ENCODE assay signal across 12 cellular contexts in genomic region chr2:85714421-85714820, GRCh38. TPM values are rescaled to one million over a fixed set of nuclear protein-coding genes. Genes with fewer than 3 reads are reported as not detected.
DNase-seq lines count a peak whose midpoint lies in the region; ATAC-seq and TF ChIP-seq lines count a peak whose summit lies in the region.
"Not testable (repeated sequence)": the region's sequence is repeated elsewhere in the genome, so short reads cannot be mapped to it uniquely, and the experiment has no call there.
"Had no signal": no experiment of that assay in that cellular context is flagged by ENCODE, and none has a peak within 500 bp of the region (broad histone marks: within the 10 kb centered on the region; RNA-seq: fewer than 3 reads in every experiment).

No MANE protein-coding gene starts in this region.

- H3K27me3 ChIP-seq in HL-60 (ENCODE audit: insufficient read depth, poor library complexity, severe bottlenecking); heart right ventricle; left lung; mucosa of stomach (ENCODE audit: control insufficient read depth, insufficient read depth, low read length); stomach: not testable (repeated sequence)

- peaks cover 46% of the 10 kb centered on the region for H3K4me1 Mint-ChIP-seq in activated CD4-positive, alpha-beta memory T cell treated with anti-CD3 and anti-CD28 coated beads, Interleukin-2, amount 10 ng/mL, durations not matched to agents 7 days and 5 days
- H3K4me1 Mint-ChIP-seq in activated naive CD4-positive, alpha-beta T cell treated with anti-CD3 and anti-CD28 coated beads, Interleukin-2, amount 10 ng/mL, durations not matched to agents 7 days and 5 days, result peaks cover 42% of the 10 kb centered on the region

- not testable (repeated sequence) for H3K4me3 Mint-ChIP-seq in activated CD4-positive, alpha-beta memory T cell treated with anti-CD3 and anti-CD28 coated beads, Interleukin-2, amount 10 ng/mL, durations not matched to agents 7 days and 5 days; activated naive CD4-positive, alpha-beta T cell treated with anti-CD3 and anti-CD28 coated beads, Interleukin-2, amount 10 ng/mL, durations not matched to agents 7 days and 5 days

- not testable (repeated sequence) for ATAC-seq in heart right ventricle, left lung

- WGBS in heart right ventricle, 2 donors, result 95% methylated on average over 7 of the region's 7 CpGs
- 82 to 92% (median 88%) methylated on average over 7 of the region's 7 CpGs for WGBS in stomach, 5 donors

- H3K27me3 Mint-ChIP-seq in activated CD4-positive, alpha-beta memory T cell treated with anti-CD3 and anti-CD28 coated beads, Interleukin-2, amount 10 ng/mL, durations not matched to agents 7 days and 5 days, result not testable (repeated sequence)
- H3K27me3 Mint-ChIP-seq in activated naive CD4-positive, alpha-beta T cell treated with anti-CD3 and anti-CD28 coated beads, Interleukin-2, amount 10 ng/mL, durations not matched to agents 7 days and 5 days, result peaks cover 56% of the 10 kb centered on the region

- not testable (repeated sequence) for TF ChIP-seq POLR2A in stomach (IDR thresholded peaks at IDR 0.05)

- CTCF ChIA-PET in activated CD4-positive, alpha-beta memory T cell treated with anti-CD3 and anti-CD28 coated beads, Interleukin-2, amount 10 ng/mL, durations not matched to agents 7 days and 5 days (lab: Charles Lee), result interaction anchor here (0.6 to 2.8 kb wide), 9 partner anchors 9 to 263 kb away, joined by 3 to 12 read pairs (median 6); no protein-coding TSS in a partner anchor
- CTCF ChIA-PET in activated naive CD4-positive, alpha-beta T cell treated with anti-CD3 and anti-CD28 coated beads, Interleukin-2, amount 10 ng/mL, durations not matched to agents 7 days and 5 days (lab: Charles Lee), result interaction anchor here (0.8 to 3.8 kb wide), 6 partner anchors 11 to 77 kb away, joined by 3 to 19 read pairs (median 4); no protein-coding TSS in a partner anchor

- not testable (repeated sequence) for DNase-seq in HL-60 (ENCODE audit: low read depth in 1 of 2, low spot score in 1 of 2); activated CD4-positive, alpha-beta memory T cell treated with anti-CD3 and anti-CD28 coated beads, Interleukin-2, amount 10 ng/mL, durations not matched to agents 7 days and 5 days; activated naive CD4-positive, alpha-beta T cell treated with anti-CD3 and anti-CD28 coated beads, Interleukin-2, amount 10 ng/mL, durations not matched to agents 7 days and 5 days; heart right ventricle; left lung; stomach

- H3K4me3 ChIP-seq in HL-60 (replicated peaks; ENCODE audit: insufficient read depth, low read length); heart right ventricle; left lung; mucosa of stomach (ENCODE audit: low read length); stomach: not testable (repeated sequence)

- H3K27ac ChIP-seq in HL-60 (replicated peaks) (peak overlapping the region; percentile 91), heart right ventricle (peak overlapping the region; percentile 60 to 96 (median 86)), left lung (peak overlapping the region; percentile 94 to 95), stomach (peak overlapping the region in 3 of 5 donors; percentile 72 to 86 (median 78))

- H3K9ac ChIP-seq in mucosa of stomach (ENCODE audit: low read length), result peak overlapping the region; percentile 3

- H3K27ac Mint-ChIP-seq in activated CD4-positive, alpha-beta memory T cell treated with anti-CD3 and anti-CD28 coated beads, Interleukin-2, amount 10 ng/mL, durations not matched to agents 7 days and 5 days, result peak overlapping the region; percentile 59
- peak overlapping the region; percentile 60 for H3K27ac Mint-ChIP-seq in activated naive CD4-positive, alpha-beta T cell treated with anti-CD3 and anti-CD28 coated beads, Interleukin-2, amount 10 ng/mL, durations not matched to agents 7 days and 5 days

- peaks cover 9 to 68% (median 49%) of the 10 kb centered on the region in 9 donors for H3K4me1 ChIP-seq in heart right ventricle
- H3K4me1 ChIP-seq in left lung, result peaks cover 37 to 89% of the 10 kb centered on the region in 2 donors
- H3K4me1 ChIP-seq in mucosa of stomach (ENCODE audit: control insufficient read depth, insufficient read depth, low read length), result peaks cover 61% of the 10 kb centered on the region
- H3K4me1 ChIP-seq in stomach, result peaks cover 19 to 88% (median 33%) of the 10 kb centered on the region in 4 donors

- not testable (repeated sequence) for H3K9me3 ChIP-seq in heart right ventricle; left lung; mucosa of stomach (ENCODE audit: control insufficient read depth, low read length); stomach

- not testable (repeated sequence) for H3K9me3 Mint-ChIP-seq in activated CD4-positive, alpha-beta memory T cell treated with anti-CD3 and anti-CD28 coated beads, Interleukin-2, amount 10 ng/mL, durations not matched to agents 7 days and 5 days; activated naive CD4-positive, alpha-beta T cell treated with anti-CD3 and anti-CD28 coated beads, Interleukin-2, amount 10 ng/mL, durations not matched to agents 7 days and 5 days

- POLR2A ChIA-PET in activated CD4-positive, alpha-beta memory T cell treated with anti-CD3 and anti-CD28 coated beads, Interleukin-2, amount 10 ng/mL, durations not matched to agents 7 days and 5 days (lab: Charles Lee), result interaction anchor here (1.2 kb wide), 1 partner anchor 18 kb away, joined by 3 read pairs; no protein-coding TSS in a partner anchor

- not testable (repeated sequence) for H3K36me3 Mint-ChIP-seq in activated CD4-positive, alpha-beta memory T cell treated with anti-CD3 and anti-CD28 coated beads, Interleukin-2, amount 10 ng/mL, durations not matched to agents 7 days and 5 days (ENCODE audit: low read depth); activated naive CD4-positive, alpha-beta T cell treated with anti-CD3 and anti-CD28 coated beads, Interleukin-2, amount 10 ng/mL, durations not matched to agents 7 days and 5 days

- not testable (repeated sequence) for H3K36me3 ChIP-seq in heart right ventricle; left lung; mucosa of stomach (ENCODE audit: control insufficient read depth, insufficient read depth, low read length); stomach

- TF ChIP-seq CTCF in HL-60 (IDR thresholded peaks at IDR 0.05; ENCODE audit: insufficient read depth, low read length); heart right ventricle (IDR thresholded peaks at IDR 0.05); left lung (IDR thresholded peaks at IDR 0.05); stomach (IDR thresholded peaks at IDR 0.05): not testable (repeated sequence)

- not testable (repeated sequence) for TF ChIP-seq EP300 in stomach (IDR thresholded peaks at IDR 0.05)

- intact Hi-C loops in heart right ventricle (cut with DNase I), result loop anchor here in 2 of 10 donors (5.0 to 10.0 kb wide), 2 partner anchors 37 to 360 kb away; no protein-coding TSS in a partner anchor
- intact Hi-C loops in left lung (cut with DNase I), result loop anchor here in 1 of 2 donors (5.0 kb wide), 1 partner anchor 47 kb away; the partner anchor contains the start of gene SFTPB
- intact Hi-C loops in stomach (cut with DNase I; ENCODE audit: low total_unique reads), result not testable (repeated sequence)

RNA-seq across cellular contexts. Expression of gene GNLY, which starts 20.3 kb away (rescaled TPM):
- total RNA-seq in activated CD4-positive, alpha-beta memory T cell treated with anti-CD3 and anti-CD28 coated beads, Interleukin-2, amount 10 ng/mL, durations not matched to agents 7 days and 5 days, result 100 to 1,000 TPM; 569 to 599 TPM
- total RNA-seq in heart right ventricle, result 10 to 100 TPM in 1 of 10 donors, 1 to 10 TPM in 5, under 1 TPM in 4; 0.17 to 43.2 (median 1.2) TPM
- 1 to 10 TPM; 1.2 to 3.1 TPM for polyA plus RNA-seq in heart right ventricle
- 10 to 100 TPM in 1 of 2 donors, 1 to 10 TPM in 1; 9.2 to 10.5 TPM for total RNA-seq in left lung
- 1 to 10 TPM in 1 of 5 donors, under 1 TPM in 1, not detected in 3; 0.72 to 5.8 TPM for total RNA-seq in stomach
- 1 to 10 TPM; 1.1 to 2.4 (median 1.7) TPM for polyA plus RNA-seq in stomach
- total RNA-seq: Daoy, H1, HT1080 had no signal
- polyA plus RNA-seq: A549, AG04450 had no signal

RNA-seq across cellular contexts. Expression of gene ATOH8, which starts 39.4 kb away (rescaled TPM):
- total RNA-seq in activated CD4-positive, alpha-beta memory T cell treated with anti-CD3 and anti-CD28 coated beads, Interleukin-2, amount 10 ng/mL, durations not matched to agents 7 days and 5 days, result under 1 TPM; 0.55 to 0.78 TPM
- total RNA-seq in heart right ventricle (10 to 100 TPM in 9 of 10 donors, 1 to 10 TPM in 1; 8.7 to 33.4 (median 15.2) TPM), left lung (10 to 100 TPM; 24.7 to 27.1 TPM), stomach (10 to 100 TPM in 2 of 5 donors, 1 to 10 TPM in 3; 2.3 to 23.2 (median 9.7) TPM)
- polyA plus RNA-seq in heart right ventricle (10 to 100 TPM; 35.2 to 45.9 TPM), stomach (10 to 100 TPM; 11.3 to 20.0 (median 15.3) TPM)

RNA-seq across cellular contexts. Expression of gene SFTPB, which starts 46.4 kb away (rescaled TPM):
- total RNA-seq in activated CD4-positive, alpha-beta memory T cell treated with anti-CD3 and anti-CD28 coated beads, Interleukin-2, amount 10 ng/mL, durations not matched to agents 7 days and 5 days, result not detected
- total RNA-seq in heart right ventricle, result under 1 TPM in 1 of 10 donors, not detected in 9; 0.62 TPM
- 1 to 10 TPM in 1 of 2 donors, not detected in 1; 1.2 TPM for polyA plus RNA-seq in heart right ventricle
- over 10,000 TPM; 11,570 to 18,328 TPM for total RNA-seq in left lung
- 1,000 to 10,000 TPM in 1 of 5 donors, 10 to 100 TPM in 1, 1 to 10 TPM in 1, under 1 TPM in 1, not detected in 1; 0.14 to 4,040 (median 7.4) TPM for total RNA-seq in stomach
- polyA plus RNA-seq in stomach, result 10 to 100 TPM in 1 of 3 donors, 1 to 10 TPM in 1, under 1 TPM in 1; 0.44 to 10.8 (median 1.8) TPM
- total RNA-seq: Daoy, H1, HT1080 had no signal
- polyA plus RNA-seq: A549, AG04450, H1 had no signal

Comparison
In these comparisons a context has a peak if more than half of its experiments do, and no peak if none do; other contexts are left out.
1. RNA of gene GNLY, which starts 20.3 kb away (total RNA-seq): 569 to 599 TPM in activated CD4-positive, alpha-beta memory T cell treated with anti-CD3 and anti-CD28 coated beads, Interleukin-2, amount 10 ng/mL, durations not matched to agents 7 days and 5 days; 9.2 to 10.5 TPM in left lung, 0.17 to 43.2 TPM in heart right ventricle and 0.72 to 5.8 TPM in stomach; every median in the first group is over 10 times any median in the second.
2. Peak in every context shown above with its lines, with median percentiles within 50 percentile points of each other: H3K27ac ChIP-seq.